ENCODE assay signal across 9 cellular contexts in the genomic region with DNA sequence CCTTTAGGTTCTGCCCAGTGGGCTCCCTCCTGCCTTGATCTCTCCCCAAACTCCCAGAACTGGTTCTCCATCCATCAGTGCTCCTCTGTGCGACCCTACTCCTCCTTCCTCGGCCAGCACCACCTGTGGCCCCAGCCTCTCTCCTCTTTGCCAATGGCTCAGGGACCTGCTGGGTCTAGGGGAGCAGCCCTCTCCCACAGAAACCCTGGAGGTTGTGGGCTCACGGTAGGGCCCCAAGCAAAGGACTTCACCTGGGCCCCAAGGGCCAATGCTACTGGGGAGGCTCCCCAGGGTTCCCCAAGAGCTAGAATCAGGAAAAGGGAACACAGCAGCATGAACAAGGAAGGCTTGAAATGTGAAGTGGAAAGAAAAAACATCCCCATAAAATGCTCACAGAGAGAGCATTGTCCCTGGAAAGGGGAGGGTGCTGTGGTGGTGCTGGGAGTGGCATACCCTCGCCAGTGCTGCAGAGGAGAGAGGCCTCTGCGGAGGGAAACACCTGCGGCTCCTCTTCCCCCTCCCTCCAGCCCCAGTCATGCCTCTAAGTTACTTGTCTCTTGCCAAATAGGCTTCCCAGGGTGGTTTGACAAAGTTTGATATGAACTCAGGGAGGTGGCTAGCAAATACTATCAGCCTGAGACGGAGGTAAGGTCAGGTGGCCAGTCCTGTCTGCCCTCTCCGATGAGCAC. TPM values are rescaled to one million over a fixed set of nuclear protein-coding genes. Genes with fewer than 3 reads are reported as not detected.
A peak's percentile ranks its signal among the peaks of the same experiment; 100 is the strongest.
DNase-seq lines count a peak whose midpoint lies in the region; ATAC-seq and TF ChIP-seq lines count a peak whose summit lies in the region.
"Had no signal": no experiment of that assay in that cellular context is flagged by ENCODE, and none has a peak within 500 bp of the region (broad histone marks: within the 10 kb centered on the region; RNA-seq: fewer than 3 reads in every experiment).

No MANE protein-coding gene starts in this region.

- H3K4me3 ChIP-seq in lower lobe of right lung (peak overlapping the region; percentile 100), vagina (no peak overlapping the region)

- H3K36me3 ChIP-seq in lower lobe of right lung = peaks cover 32% of the 10 kb centered on the region
- H3K36me3 ChIP-seq in vagina = no peaks in the 10 kb centered on the region

- H3K4me3 Mint-ChIP-seq in natural killer cell = peak overlapping the region; percentile 91
- H3K4me3 Mint-ChIP-seq in natural killer cell treated with Interleukin-12 subunit alpha and Interleukin-12 subunit beta and Interleukin-15 and Interleukin-18, amount 100 ng/mL, for 72 hours = no peak overlapping the region
- peak overlapping the region; percentile 90 for H3K4me3 Mint-ChIP-seq in activated naive CD8-positive, alpha-beta T cell
- H3K4me3 Mint-ChIP-seq in activated T-helper 2 cell treated with anti-CD3 and anti-CD28 coated beads, Interferon-gamma antibody, Interleukin-2, Interleukin-4, amounts not matched to agents 10 μg/mL and 5 μg/mL and 100 μg/mL, durations not matched to agents 14 hours and 24 hours and 36 hours (ENCODE audit: low read depth) = no peak overlapping the region

- TF ChIP-seq CTCF in natural killer cell (IDR thresholded peaks at IDR 0.05) = no peak
- TF ChIP-seq CTCF in lower lobe of right lung (IDR thresholded peaks at IDR 0.05) = no peak
- TF ChIP-seq CTCF in vagina (IDR thresholded peaks at IDR 0.05) = no peak

- no peaks in the 10 kb centered on the region for H3K27me3 Mint-ChIP-seq in natural killer cell (ENCODE audit: low read depth in 2 of 2)
- H3K27me3 Mint-ChIP-seq in natural killer cell treated with Interleukin-12 subunit alpha and Interleukin-12 subunit beta and Interleukin-15 and Interleukin-18, amount 100 ng/mL, for 72 hours = no peaks in the 10 kb centered on the region
- H3K27me3 Mint-ChIP-seq in activated naive CD8-positive, alpha-beta T cell = no peaks in the 10 kb centered on the region
- H3K27me3 Mint-ChIP-seq in activated T-helper 2 cell treated with anti-CD3 and anti-CD28 coated beads, Interferon-gamma antibody, Interleukin-2, Interleukin-4, amounts not matched to agents 10 μg/mL and 5 μg/mL and 100 μg/mL, durations not matched to agents 14 hours and 24 hours and 36 hours (ENCODE audit: low read depth) = peaks cover 8% of the 10 kb centered on the region

- H3K27me3 ChIP-seq in lower lobe of right lung (ENCODE audit: low read depth) (no peaks in the 10 kb centered on the region), vagina (no peaks in the 10 kb centered on the region)

- H3K9me3 ChIP-seq in lower lobe of right lung = no peaks in the 10 kb centered on the region
- no peaks in the 10 kb centered on the region for H3K9me3 ChIP-seq in vagina

- peaks cover 63% of the 10 kb centered on the region for H3K4me1 ChIP-seq in lower lobe of right lung
- H3K4me1 ChIP-seq in vagina = peaks cover 59% of the 10 kb centered on the region

- DNase-seq in natural killer cell = no peak
- DNase-seq in natural killer cell treated with Interleukin-12 subunit alpha and Interleukin-12 subunit beta and Interleukin-15 and Interleukin-18, amount 100 ng/mL, for 72 hours (ENCODE audit: low spot score) = no peak
- peak; percentile 44 for DNase-seq in lower lobe of right lung
- DNase-seq in vagina (ENCODE audit: extremely low spot score in 2 of 2) = no peak
- DNase-seq in GM03348 (ENCODE audit: low spot score) = no peak
- no peak for DNase-seq in stimulated activated naive CD4-positive, alpha-beta T cell treated with Interleukin-2 at 50 U/mL for 16 hours (lab: John Stamatoyannopoulos, UW)
- no peak for DNase-seq in activated T-helper 2 cell treated with anti-CD3 and anti-CD28 coated beads, Interferon-gamma antibody, Interleukin-2, Interleukin-4, amounts not matched to agents 10 μg/mL and 5 μg/mL and 100 μg/mL, durations not matched to agents 14 hours and 24 hours and 36 hours (ENCODE audit: low spot score)

- ATAC-seq in natural killer cell = no peak
- ATAC-seq in natural killer cell treated with Interleukin-12 subunit alpha and Interleukin-12 subunit beta and Interleukin-15 and Interleukin-18, amount 100 ng/mL, for 72 hours = no peak
- ATAC-seq in lower lobe of right lung = no peak

- peak overlapping the region; percentile 97 for H3K27ac ChIP-seq in lower lobe of right lung
- H3K27ac ChIP-seq in vagina = peak overlapping the region; percentile 92

- intact Hi-C loops in natural killer cell (cut with micrococcal nuclease) (loop anchor here (2.0 kb wide), 1 partner anchor 13 kb away; no protein-coding TSS in a partner anchor), lower lobe of right lung (cut with DNase I) (no loop called here), vagina (cut with DNase I) (loop anchor here (10.0 kb wide), 1 partner anchor 105 kb away; a partner anchor contains a TSS)
- intact Hi-C loops in activated T-helper 2 cell treated with anti-CD3 and anti-CD28 coated beads, Interferon-gamma antibody, Interleukin-2, Interleukin-4, amounts not matched to agents 10 μg/mL and 5 μg/mL and 100 μg/mL, durations not matched to agents 14 hours and 24 hours and 36 hours (cut with micrococcal nuclease) = loop anchor here (2.0 to 5.0 kb wide), 2 partner anchors 103 to 118 kb away; a partner anchor contains a TSS

- no peaks in the 10 kb centered on the region for H3K36me3 Mint-ChIP-seq in natural killer cell
- H3K36me3 Mint-ChIP-seq in natural killer cell treated with Interleukin-12 subunit alpha and Interleukin-12 subunit beta and Interleukin-15 and Interleukin-18, amount 100 ng/mL, for 72 hours = no peaks in the 10 kb centered on the region
- peaks cover 2% of the 10 kb centered on the region for H3K36me3 Mint-ChIP-seq in activated naive CD8-positive, alpha-beta T cell
- peaks cover 12% of the 10 kb centered on the region for H3K36me3 Mint-ChIP-seq in activated T-helper 2 cell treated with anti-CD3 and anti-CD28 coated beads, Interferon-gamma antibody, Interleukin-2, Interleukin-4, amounts not matched to agents 10 μg/mL and 5 μg/mL and 100 μg/mL, durations not matched to agents 14 hours and 24 hours and 36 hours (ENCODE audit: low read depth)

- TF ChIP-seq POLR2A in vagina (IDR thresholded peaks at IDR 0.05) = no peak

- no peaks in the 10 kb centered on the region for H3K9me3 Mint-ChIP-seq in natural killer cell
- no peaks in the 10 kb centered on the region for H3K9me3 Mint-ChIP-seq in natural killer cell treated with Interleukin-12 subunit alpha and Interleukin-12 subunit beta and Interleukin-15 and Interleukin-18, amount 100 ng/mL, for 72 hours
- no peaks in the 10 kb centered on the region for H3K9me3 Mint-ChIP-seq in activated naive CD8-positive, alpha-beta T cell (ENCODE audit: low read depth)
- H3K9me3 Mint-ChIP-seq in activated T-helper 2 cell treated with anti-CD3 and anti-CD28 coated beads, Interferon-gamma antibody, Interleukin-2, Interleukin-4, amounts not matched to agents 10 μg/mL and 5 μg/mL and 100 μg/mL, durations not matched to agents 14 hours and 24 hours and 36 hours = no peaks in the 10 kb centered on the region

- peaks cover 38 to 72% of the 10 kb centered on the region in 2 donors for H3K4me1 Mint-ChIP-seq in natural killer cell
- peaks cover 32 to 37% of the 10 kb centered on the region in 2 donors for H3K4me1 Mint-ChIP-seq in natural killer cell treated with Interleukin-12 subunit alpha and Interleukin-12 subunit beta and Interleukin-15 and Interleukin-18, amount 100 ng/mL, for 72 hours (ENCODE audit: low read depth in 2 of 2)
- peaks cover 70% of the 10 kb centered on the region for H3K4me1 Mint-ChIP-seq in activated naive CD8-positive, alpha-beta T cell (ENCODE audit: low read depth)
- H3K4me1 Mint-ChIP-seq in activated T-helper 2 cell treated with anti-CD3 and anti-CD28 coated beads, Interferon-gamma antibody, Interleukin-2, Interleukin-4, amounts not matched to agents 10 μg/mL and 5 μg/mL and 100 μg/mL, durations not matched to agents 14 hours and 24 hours and 36 hours (ENCODE audit: low read depth) = peaks cover 42% of the 10 kb centered on the region

- H3K27ac Mint-ChIP-seq in natural killer cell = peak overlapping the region; percentile 72 to 83
- H3K27ac Mint-ChIP-seq in natural killer cell treated with Interleukin-12 subunit alpha and Interleukin-12 subunit beta and Interleukin-15 and Interleukin-18, amount 100 ng/mL, for 72 hours = peak overlapping the region in 1 of 2 donors; percentile 58
- H3K27ac Mint-ChIP-seq in activated naive CD8-positive, alpha-beta T cell = peak overlapping the region; percentile 68
- no peak overlapping the region for H3K27ac Mint-ChIP-seq in activated T-helper 2 cell treated with anti-CD3 and anti-CD28 coated beads, Interferon-gamma antibody, Interleukin-2, Interleukin-4, amounts not matched to agents 10 μg/mL and 5 μg/mL and 100 μg/mL, durations not matched to agents 14 hours and 24 hours and 36 hours

RNA-seq across cellular contexts. Expression of a gene that starts 2.5 kb away (rescaled TPM):
- total RNA-seq in natural killer cell = 100 to 1,000 TPM; 101 to 166 (median 113) TPM
- total RNA-seq in natural killer cell treated with Interleukin-12 subunit alpha and Interleukin-12 subunit beta and Interleukin-15 and Interleukin-18, amount 100 ng/mL, for 72 hours = 10 to 100 TPM; 42.7 to 53.6 TPM
- total RNA-seq in lower lobe of right lung = 141 TPM
- 38.1 TPM for total RNA-seq in vagina
- 32.5 and 33.5 TPM in 2 replicates for total RNA-seq in activated T-helper 2 cell treated with anti-CD3 and anti-CD28 coated beads, Interferon-gamma antibody, Interleukin-2, Interleukin-4, amounts not matched to agents 10 μg/mL and 5 μg/mL and 100 μg/mL, durations not matched to agents 14 hours and 24 hours and 36 hours

RNA-seq across cellular contexts. Expression of a gene that starts 9.3 kb away (rescaled TPM):
- not detected for total RNA-seq in natural killer cell
- total RNA-seq in natural killer cell treated with Interleukin-12 subunit alpha and Interleukin-12 subunit beta and Interleukin-15 and Interleukin-18, amount 100 ng/mL, for 72 hours = not detected
- total RNA-seq in lower lobe of right lung = not detected
- total RNA-seq in vagina = not detected
- total RNA-seq in activated T-helper 2 cell treated with anti-CD3 and anti-CD28 coated beads, Interferon-gamma antibody, Interleukin-2, Interleukin-4, amounts not matched to agents 10 μg/mL and 5 μg/mL and 100 μg/mL, durations not matched to agents 14 hours and 24 hours and 36 hours = not detected in 2 replicates
- total RNA-seq: dermis microvascular lymphatic vessel endothelial cell had no signal

RNA-seq across cellular contexts. Expression of a gene that starts 44.4 kb away (rescaled TPM):
- total RNA-seq in natural killer cell = 10 to 100 TPM; 57.7 to 74.5 (median 62.6) TPM
- 100 to 1,000 TPM; 102 to 127 TPM for total RNA-seq in natural killer cell treated with Interleukin-12 subunit alpha and Interleukin-12 subunit beta and Interleukin-15 and Interleukin-18, amount 100 ng/mL, for 72 hours
- total RNA-seq in lower lobe of right lung = 73.2 TPM
- total RNA-seq in vagina = 47.4 TPM
- 117 and 121 TPM in 2 replicates for total RNA-seq in activated T-helper 2 cell treated with anti-CD3 and anti-CD28 coated beads, Interferon-gamma antibody, Interleukin-2, Interleukin-4, amounts not matched to agents 10 μg/mL and 5 μg/mL and 100 μg/mL, durations not matched to agents 14 hours and 24 hours and 36 hours

Comparison
In these comparisons a context has a peak if more than half of its experiments do, and no peak if none do; other contexts are left out.
1. H3K4me3 Mint-ChIP-seq: peak in natural killer cell (single experiment) and activated naive CD8-positive, alpha-beta T cell (single experiment); none in natural killer cell treated with Interleukin-12 subunit alpha and Interleukin-12 subunit beta and Interleukin-15 and Interleukin-18, amount 100 ng/mL, for 72 hours (single experiment) and activated T-helper 2 cell treated with anti-CD3 and anti-CD28 coated beads, Interferon-gamma antibody, Interleukin-2, Interleukin-4, amounts not matched to agents 10 μg/mL and 5 μg/mL and 100 μg/mL, durations not matched to agents 14 hours and 24 hours and 36 hours (single experiment).